8 cellular contexts compared by ENCODE assay signal in genomic region chr5:177023247-177023703, GRCh38. TPM values are rescaled to one million over a fixed set of nuclear protein-coding genes. Genes with fewer than 3 reads are reported as not detected.
DNase-seq lines count a peak whose midpoint lies in the region; ATAC-seq, FAIRE-seq and TF ChIP-seq lines count a peak whose summit lies in the region.

No MANE protein-coding gene starts in this region.

- H3K27me3 ChIP-seq in KMS-11 (ENCODE audit: insufficient read depth, low read depth): no peaks in the 10 kb centered on the region
- H3K27me3 ChIP-seq in iPS DF 6.9 (ENCODE audit: control insufficient read depth, insufficient read depth, low read length): no peaks in the 10 kb centered on the region
- no peaks in the 10 kb centered on the region for H3K27me3 ChIP-seq in small intestine (ENCODE audit: control insufficient read depth in 2 of 2, insufficient read depth in 2 of 2, low read length in 2 of 2)

- H3K9ac ChIP-seq in KMS-11: peak overlapping the region; percentile 71; the same call in 1 of the 2 replicates

- H3K4me1 ChIP-seq in KMS-11 (ENCODE audit: low read depth, poor library complexity, severe bottlenecking): peaks cover 20% of the 10 kb centered on the region
- no peaks in the 10 kb centered on the region for H3K4me1 ChIP-seq in iPS DF 6.9 (ENCODE audit: control insufficient read depth, insufficient read depth, low read length)
- peaks cover 3 to 5% of the 10 kb centered on the region in 2 donors for H3K4me1 ChIP-seq in small intestine (ENCODE audit: control insufficient read depth in 2 of 2, insufficient read depth in 1 of 2, low read depth in 1 of 2, low read length in 1 of 2)

- H3K36me3 ChIP-seq in KMS-11 (ENCODE audit: insufficient read depth) (no peaks in the 10 kb centered on the region), iPS DF 6.9 (ENCODE audit: control insufficient read depth, insufficient read depth, low read length) (no peaks in the 10 kb centered on the region), small intestine (ENCODE audit: control insufficient read depth in 2 of 2, insufficient read depth in 2 of 2, low read length in 2 of 2) (no peaks in the 10 kb centered on the region)

- peaks cover 5% of the 10 kb centered on the region; the same call in 1 of the 2 replicates for H3K79me2 ChIP-seq in KMS-11 (ENCODE audit: insufficient read depth, low read depth)

- H3K27ac ChIP-seq in KMS-11: no peak overlapping the region
- peak overlapping the region; percentile 10 for H3K27ac ChIP-seq in angular gyrus (ENCODE audit: low read depth, low read length)
- no peak overlapping the region for H3K27ac ChIP-seq in iPS DF 6.9 (ENCODE audit: low read length)
- H3K27ac ChIP-seq in small intestine (ENCODE audit: low read depth in 1 of 2, low read length in 1 of 2): peak overlapping the region; percentile 27 to 75

- WGBS in iPS DF 6.9 (ENCODE audit: insufficient coverage, insufficient read length): no CpG with 5 or more reads among the region's 7 CpGs
- WGBS in small intestine, 3 donors: 20 to 31% (median 24%) methylated on average over 7 of the region's 7 CpGs

- DNase-seq in AG09309 (ENCODE audit: low read depth) (no peak), iPS DF 6.9 (ENCODE audit: low read depth, low spot score) (no peak), small intestine (peak; percentile 21), NCI-H526 (lab: John Stamatoyannopoulos, UW) (no peak), D721Med (ENCODE audit: insufficient read length, low spot score) (no peak)

- peak overlapping the region; percentile 86; the same call in 1 of the 2 replicates for H2AFZ ChIP-seq in KMS-11 (ENCODE audit: low read depth)

- H3K4me2 ChIP-seq in KMS-11: peak overlapping the region; percentile 57; the same call in 1 of the 2 replicates

- H3K4me3 ChIP-seq in AG09309 (ENCODE audit: control insufficient read depth, low read depth, low read length): peak overlapping the region; percentile 61
- no peak overlapping the region for H3K4me3 ChIP-seq in KMS-11 (IDR thresholded peaks at IDR 0.05; ENCODE audit: insufficient read depth, low read depth, low read length)
- peak overlapping the region; percentile 68 for H3K4me3 ChIP-seq in iPS DF 6.9 (ENCODE audit: low read length)
- peak overlapping the region; percentile 89 to 95 for H3K4me3 ChIP-seq in small intestine (ENCODE audit: low read depth in 1 of 2, low read length in 2 of 2)

- TF ChIP-seq CTCF in AG09309 (IDR thresholded peaks at IDR 0.05; ENCODE audit: control insufficient read depth, insufficient read depth, low read depth, low read length, missing control alignments) (no peak), KMS-11 (conservative IDR thresholded peaks at IDR 0.05; ENCODE audit: low read depth, low read length) (no peak), D721Med (IDR thresholded peaks at IDR 0.05; ENCODE audit: insufficient read depth, missing control alignments) (no peak)

- FAIRE-seq in small intestine (lab: Jason Lieb, UNC) (no peak), D721Med (lab: Jason Lieb, UNC) (no peak)

- H4K20me1 ChIP-seq in KMS-11 (ENCODE audit: insufficient read depth): no peaks in the 10 kb centered on the region

- no peaks in the 10 kb centered on the region for H3K9me3 ChIP-seq in iPS DF 6.9 (ENCODE audit: control insufficient read depth, insufficient read depth, low read length)
- no peaks in the 10 kb centered on the region for H3K9me3 ChIP-seq in small intestine (ENCODE audit: control insufficient read depth, low read depth)

- ATAC-seq in GM19035 (IDR thresholded peaks at IDR 0.05; ENCODE audit: unreplicated experiment): peak; percentile 10

RNA-seq across cellular contexts. Expression of gene ZNF346, which starts 0.8 kb away (rescaled TPM):
- 1 to 10 TPM; 4.2 to 6.5 (median 4.3) TPM for polyA plus RNA-seq in small intestine

RNA-seq across cellular contexts. Expression of gene UIMC1, which starts 16.7 kb away (rescaled TPM):
- 10 to 100 TPM; 17.8 to 23.0 (median 20.5) TPM for polyA plus RNA-seq in small intestine

Comparison
In these comparisons a context has a peak if more than half of its experiments do, and no peak if none do; other contexts are left out.
1. H3K27ac ChIP-seq: peak in angular gyrus (single experiment) and small intestine (2 of 2); none in KMS-11 (single experiment) and iPS DF 6.9 (single experiment).